In the genomic region with DNA sequence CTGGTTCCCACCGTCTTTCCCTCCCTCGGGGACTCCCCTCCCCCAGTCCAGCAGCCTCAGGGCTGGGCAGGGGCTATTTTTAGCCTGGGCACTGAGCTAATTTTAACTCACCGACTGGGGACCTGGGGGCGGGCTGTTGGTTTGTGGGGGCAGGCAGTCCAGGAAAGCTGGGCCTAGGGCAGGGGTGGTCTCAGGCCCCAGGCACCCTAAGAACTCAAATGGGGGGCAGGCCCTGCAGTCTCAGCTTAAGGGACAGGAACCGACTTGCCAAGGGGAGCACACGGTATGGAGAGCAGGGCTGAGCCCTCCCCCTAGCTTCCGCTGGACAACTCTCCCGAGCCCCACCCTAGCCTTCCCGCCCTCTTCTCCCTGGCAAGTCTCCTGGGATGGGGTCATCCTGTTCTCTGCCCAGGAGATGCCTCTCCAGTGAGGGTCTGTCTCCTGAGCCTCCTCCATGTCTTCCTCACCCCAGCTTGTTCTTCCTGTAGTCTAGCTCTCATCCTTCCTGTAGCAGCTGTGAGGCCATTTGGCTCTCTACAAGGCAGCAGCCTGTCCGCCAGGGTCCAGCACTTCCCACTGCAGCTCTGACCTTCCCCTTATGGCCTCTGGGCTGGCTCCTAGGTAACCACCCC, we compare ENCODE assay signal across 8 cellular contexts. TPM values are rescaled to one million over a fixed set of nuclear protein-coding genes. Genes with fewer than 3 reads are reported as not detected.
DNase-seq lines count a peak whose midpoint lies in the region; ATAC-seq and TF ChIP-seq lines count a peak whose summit lies in the region.

No MANE protein-coding gene starts in this region.

- H3K4me1 ChIP-seq in Peyer's patch (peaks cover 9 to 93% (median 75%) of the 10 kb centered on the region in 4 donors), prostate gland (replicated peaks) (peaks cover 59% of the 10 kb centered on the region)

- H3K9me3 ChIP-seq in Peyer's patch = no peaks in the 10 kb centered on the region
- no peaks in the 10 kb centered on the region for H3K9me3 ChIP-seq in prostate gland

- WGBS in prostate gland = 18% methylated on average over 10 of the region's 10 CpGs

- DNase-seq in Peyer's patch (peak in 1 of 3 donors; percentile 48), fibroblast of villous mesenchyme (ENCODE audit: low read depth) (no peak), prostate gland (ENCODE audit: low spot score) (no peak), activated gamma-delta T cell (lab: John Stamatoyannopoulos, UW) (no peak)
- DNase-seq in stimulated activated CD4-positive, alpha-beta T cell treated with anti-CD3 and anti-CD28 coated beads, Interleukin-2, amount 100 ng/mL, for 48 hours = no peak

- peak in 1 of 6 experiments; percentile 6 for TF ChIP-seq CTCF in Peyer's patch (IDR thresholded peaks at IDR 0.05)
- peak; percentile 30 for TF ChIP-seq CTCF in fibroblast of villous mesenchyme (IDR thresholded peaks at IDR 0.05; ENCODE audit: insufficient read depth, low read depth, low read length)
- TF ChIP-seq CTCF in prostate gland (IDR thresholded peaks at IDR 0.05) = peak in 1 of 4 experiments; percentile 28

- TF ChIP-seq POLR2A in Peyer's patch (IDR thresholded peaks at IDR 0.05) (no peak), prostate gland (IDR thresholded peaks at IDR 0.05) (no peak)

- peak overlapping the region; percentile 15 to 78 (median 58) for H3K27ac ChIP-seq in Peyer's patch
- H3K27ac ChIP-seq in prostate gland = peak overlapping the region; percentile 80 to 86

- no peak for ATAC-seq in HG03521 (IDR thresholded peaks at IDR 0.05; ENCODE audit: unreplicated experiment)
- ATAC-seq in GM19452 (IDR thresholded peaks at IDR 0.05; ENCODE audit: unreplicated experiment) = no peak

- intact Hi-C loops in prostate gland (cut with DNase I) = no loop called here

- H3K36me3 ChIP-seq in Peyer's patch = peaks cover 0 to 18% (median 0%) of the 10 kb centered on the region in 3 donors
- no peaks in the 10 kb centered on the region for H3K36me3 ChIP-seq in prostate gland

- H3K4me3 ChIP-seq in GM08714 (ENCODE audit: low read length) (peak overlapping the region; percentile 47; the same call in 1 of the 2 replicates), Peyer's patch (peak overlapping the region in 3 of 4 donors; percentile 4 to 20 (median 16)), fibroblast of villous mesenchyme (ENCODE audit: low read depth, low read length) (no peak overlapping the region), prostate gland (peak overlapping the region in 1 of 2 donors; percentile 7)

- H3K27me3 ChIP-seq in Peyer's patch (no peaks in the 10 kb centered on the region), prostate gland (replicated peaks; ENCODE audit: insufficient read depth) (no peaks in the 10 kb centered on the region)

RNA-seq across cellular contexts. Expression of a gene that starts 10.1 kb away (rescaled TPM):
- total RNA-seq in Peyer's patch = 10 to 100 TPM; 46.8 to 97.4 (median 64.1) TPM
- 10.0 and 10.8 TPM in 2 replicates for total RNA-seq in fibroblast of villous mesenchyme
- total RNA-seq in prostate gland = 100 to 1,000 TPM in 1 of 2 donors, 10 to 100 TPM in 1; 52.1 to 128 TPM
